ENCODE assay signal across 8 cellular contexts in the genomic region with DNA sequence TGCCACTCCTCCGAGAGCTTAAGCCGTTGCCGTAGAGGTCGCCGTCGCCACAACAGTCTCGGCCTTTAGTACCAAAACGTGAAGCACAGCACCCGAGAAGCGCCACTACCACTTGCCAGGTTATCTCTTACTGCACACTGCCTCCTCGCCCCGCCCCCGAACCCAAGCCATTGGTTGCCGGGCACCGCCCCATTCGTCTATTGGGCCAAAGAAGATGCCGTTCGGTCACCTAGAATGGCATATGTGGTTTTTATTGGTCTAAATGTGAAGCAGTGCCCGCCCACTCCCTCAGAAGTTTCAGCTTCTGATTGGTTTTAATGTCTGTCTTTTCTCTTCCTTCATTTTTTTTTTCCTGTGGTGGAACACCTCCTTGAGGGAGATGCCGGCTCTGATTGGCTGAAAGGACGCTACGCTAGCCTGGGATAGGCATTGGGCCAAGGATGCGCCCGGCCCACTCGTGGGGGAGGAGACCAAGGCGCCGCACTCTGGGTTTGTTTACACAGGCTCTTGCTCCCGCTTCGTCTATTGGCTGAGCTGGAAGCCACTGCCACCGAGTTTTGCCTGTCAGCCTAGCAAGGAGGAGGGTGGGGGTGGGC. TPM values are rescaled to one million over a fixed set of nuclear protein-coding genes. Genes with fewer than 3 reads are reported as not detected.
DNase-seq lines count a peak whose midpoint lies in the region; ATAC-seq and TF ChIP-seq lines count a peak whose summit lies in the region.

A gene with protein sequence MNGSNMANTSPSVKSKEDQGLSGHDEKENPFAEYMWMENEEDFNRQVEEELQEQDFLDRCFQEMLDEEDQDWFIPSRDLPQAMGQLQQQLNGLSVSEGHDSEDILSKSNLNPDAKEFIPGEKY (minus strand): TSS at position 139 of the 596 bp plus-strand sequence. CDS start 24,514 bp downstream, outside the sequence.

- H3K27ac ChIP-seq in duodenal mucosa (ENCODE audit: low read depth, low read length) (peak within 1 kb of the TSS; percentile 47), right lobe of liver (peak within 1 kb of the TSS; percentile 79 to 93 (median 89))

- H3K27me3 ChIP-seq in duodenal mucosa (ENCODE audit: control insufficient read depth in 1 of 2, insufficient read depth in 2 of 2, low read length in 2 of 2) (peaks cover 0 to 3% of the 10 kb centered on the region in 2 donors), right lobe of liver (no peaks in the 10 kb centered on the region)

- peaks cover 15% of the 10 kb centered on the region for H3K4me1 Mint-ChIP-seq in activated CD4-positive, alpha-beta memory T cell treated with anti-CD3 and anti-CD28 coated beads, Interleukin-2, amount 10 ng/mL, durations not matched to agents 7 days and 5 days

- peak; percentile 79 for TF ChIP-seq POLR2A in right lobe of liver (IDR thresholded peaks at IDR 0.05)

- CTCF ChIA-PET in activated CD4-positive, alpha-beta memory T cell treated with anti-CD3 and anti-CD28 coated beads, Interleukin-2, amount 10 ng/mL, durations not matched to agents 7 days and 5 days (lab: Charles Lee) = interaction anchor here (0.8 to 2.6 kb wide), 11 partner anchors 50 to 284 kb away, joined by 3 to 8 read pairs (median 3); a partner anchor contains a TSS

- H3K9ac ChIP-seq in duodenal mucosa (ENCODE audit: low read depth in 1 of 2, low read length in 2 of 2) = peak within 1 kb of the TSS; percentile 67 to 94

- POLR2A ChIA-PET in activated CD4-positive, alpha-beta memory T cell treated with anti-CD3 and anti-CD28 coated beads, Interleukin-2, amount 10 ng/mL, durations not matched to agents 7 days and 5 days (lab: Charles Lee) = interaction anchor here (0.9 to 2.7 kb wide), 5 partner anchors 40 to 242 kb away, joined by 3 to 9 read pairs (median 5); a partner anchor contains a TSS

- ATAC-seq in GM19372 (IDR thresholded peaks at IDR 0.05; ENCODE audit: low read depth, unreplicated experiment) (peak; percentile 93), HG03521 (IDR thresholded peaks at IDR 0.05; ENCODE audit: unreplicated experiment) (peak; percentile 94), right lobe of liver (peak; percentile 92 to 96 (median 93))

- H3K9me3 ChIP-seq in duodenal mucosa (ENCODE audit: control insufficient read depth in 1 of 2, low read length in 2 of 2) = no peaks in the 10 kb centered on the region
- no peaks in the 10 kb centered on the region for H3K9me3 ChIP-seq in right lobe of liver

- peak within 1 kb of the TSS; percentile 72 for H3K27ac Mint-ChIP-seq in activated CD4-positive, alpha-beta memory T cell treated with anti-CD3 and anti-CD28 coated beads, Interleukin-2, amount 10 ng/mL, durations not matched to agents 7 days and 5 days

- H3K4me3 ChIP-seq in duodenal mucosa (ENCODE audit: low read depth in 1 of 2, low read length in 2 of 2) = peak within 1 kb of the TSS; percentile 74 to 89
- H3K4me3 ChIP-seq in right lobe of liver = peak within 1 kb of the TSS; percentile 78 to 89 (median 81)

- peak; percentile 94 to 100 (median 100) for DNase-seq in C1 segment of cervical spinal cord (lab: John Stamatoyannopoulos, UW)
- peak; percentile 96 for DNase-seq in NCI-H748 treated with DMSO at 0.1 percent for 48 hours (lab: John Stamatoyannopoulos, UW)
- DNase-seq in activated CD4-positive, alpha-beta memory T cell treated with anti-CD3 and anti-CD28 coated beads, Interleukin-2, amount 10 ng/mL, durations not matched to agents 7 days and 5 days = peak; percentile 98
- peak; percentile 98 to 99 (median 99) for DNase-seq in right lobe of liver
- peak; percentile 99 for DNase-seq in stimulated activated CD4-positive, alpha-beta T cell treated with anti-CD3 and anti-CD28 coated beads, Interleukin-4, amount 100 ng/mL, for 24 hours

- H3K4me1 ChIP-seq in duodenal mucosa (ENCODE audit: control insufficient read depth in 1 of 2, insufficient read depth in 2 of 2, low read length in 2 of 2) (peaks cover 3 to 6% of the 10 kb centered on the region in 2 donors), right lobe of liver (peaks cover 0 to 7% (median 4%) of the 10 kb centered on the region in 4 donors)

- 0% methylated on average over 11 of the region's 30 CpGs for WGBS in right lobe of liver (ENCODE audit: insufficient coverage, low coverage, low lambda C conversion rate, missing lambda C conversion rate)

- peak in 1 of 4 donors; percentile 1 for TF ChIP-seq CTCF in right lobe of liver (IDR thresholded peaks at IDR 0.05)

- peaks cover 9% of the 10 kb centered on the region for H3K27me3 Mint-ChIP-seq in activated CD4-positive, alpha-beta memory T cell treated with anti-CD3 and anti-CD28 coated beads, Interleukin-2, amount 10 ng/mL, durations not matched to agents 7 days and 5 days

- intact Hi-C loops in right lobe of liver (cut with DNase I) = no loop called here

- H3K36me3 ChIP-seq in duodenal mucosa (ENCODE audit: control insufficient read depth in 1 of 2, insufficient read depth in 2 of 2, low read length in 2 of 2) = no peaks in the 10 kb centered on the region
- H3K36me3 ChIP-seq in right lobe of liver = no peaks in the 10 kb centered on the region

- H3K9me3 Mint-ChIP-seq in activated CD4-positive, alpha-beta memory T cell treated with anti-CD3 and anti-CD28 coated beads, Interleukin-2, amount 10 ng/mL, durations not matched to agents 7 days and 5 days = no peaks in the 10 kb centered on the region

- H3K4me3 Mint-ChIP-seq in activated CD4-positive, alpha-beta memory T cell treated with anti-CD3 and anti-CD28 coated beads, Interleukin-2, amount 10 ng/mL, durations not matched to agents 7 days and 5 days = peak within 1 kb of the TSS; percentile 94

- no peaks in the 10 kb centered on the region for H3K36me3 Mint-ChIP-seq in activated CD4-positive, alpha-beta memory T cell treated with anti-CD3 and anti-CD28 coated beads, Interleukin-2, amount 10 ng/mL, durations not matched to agents 7 days and 5 days (ENCODE audit: low read depth)

RNA-seq across cellular contexts. Expression of the gene that starts here (rescaled TPM):
- total RNA-seq in activated CD4-positive, alpha-beta memory T cell treated with anti-CD3 and anti-CD28 coated beads, Interleukin-2, amount 10 ng/mL, durations not matched to agents 7 days and 5 days = 1 to 10 TPM; 1.7 to 1.8 TPM
- 10 to 100 TPM in 5 of 6 experiments, 1 to 10 TPM in 1; 8.4 to 30.1 (median 15.3) TPM for total RNA-seq in right lobe of liver

Comparison
In these comparisons a context has a peak if more than half of its experiments do, and no peak if none do; other contexts are left out.
1. Peak in every context shown above with its lines: DNase-seq, ATAC-seq, H3K4me3 ChIP-seq and H3K27ac ChIP-seq.